ENCODE assay signal across 15 cellular contexts in genomic region chr22:20273720-20274119, GRCh38. TPM values are rescaled to one million over a fixed set of nuclear protein-coding genes. Genes with fewer than 3 reads are reported as not detected.
DNase-seq lines count a peak whose midpoint lies in the region; ATAC-seq and TF ChIP-seq lines count a peak whose summit lies in the region.
"Had no signal": no experiment of that assay in that cellular context is flagged by ENCODE, and none has a peak within 500 bp of the region (broad histone marks: within the 10 kb centered on the region; RNA-seq: fewer than 3 reads in every experiment).

No MANE protein-coding gene starts in this region.

- no peak overlapping the region for H2BK120ac ChIP-seq in neuronal stem cell (ENCODE audit: low read depth, low read length)

- H3K9me3 ChIP-seq in BLaER1 (no peaks in the 10 kb centered on the region), HEK293 (ENCODE audit: control insufficient read depth, insufficient read depth, low read depth, low read length) (no peaks in the 10 kb centered on the region), neuronal stem cell (replicated peaks in 1 of 2; ENCODE audit: control insufficient read depth in 2 of 2, insufficient read depth in 1 of 2, low read depth in 1 of 2, low read length in 2 of 2) (no peaks in the 10 kb centered on the region)
- H3K9me3 ChIP-seq: HAP-1 had no signal

- H3K27ac Mint-ChIP-seq in activated T-cell treated with anti-CD3 and anti-CD28 coated beads, Interleukin-2, amount 50 U/mL, for 24 hours: no peak overlapping the region
- H3K27ac Mint-ChIP-seq: CD4-positive, alpha-beta memory T cell; HFFc6 had no signal

- POLR2A ChIA-PET in HEK293 (lab: Yijun Ruan, JAX): no interaction called here

- H3K27ac ChIP-seq in BLaER1 (peak overlapping the region; percentile 92), HEK293 (ENCODE audit: extremely low read depth, low read depth, low read length) (no peak overlapping the region), neuronal stem cell (replicated peaks; ENCODE audit: low read length) (no peak overlapping the region)
- H3K27ac ChIP-seq: C4-2B had no signal

- H3K18ac ChIP-seq in neuronal stem cell (ENCODE audit: low read length): peak overlapping the region; percentile 64

- H3K4me2 ChIP-seq in BLaER1: peak overlapping the region; percentile 93
- H3K4me2 ChIP-seq in neuronal stem cell (ENCODE audit: insufficient read depth, low read length, poor library complexity, severe bottlenecking): no peak overlapping the region

- peak overlapping the region; percentile 63 for H2AK5ac ChIP-seq in neuronal stem cell (ENCODE audit: low read depth, low read length)

- no peaks in the 10 kb centered on the region for H3K27me3 Mint-ChIP-seq in activated T-cell treated with anti-CD3 and anti-CD28 coated beads, Interleukin-2, amount 50 U/mL, for 24 hours
- H3K27me3 Mint-ChIP-seq: CD4-positive, alpha-beta memory T cell had no signal

- H3K27me3 ChIP-seq in BLaER1: no peaks in the 10 kb centered on the region
- H3K27me3 ChIP-seq in neuronal stem cell (ENCODE audit: control insufficient read depth in 3 of 3, insufficient read depth in 3 of 3, low read depth in 1 of 3, low read length in 3 of 3): no peaks in the 10 kb centered on the region

- TF ChIP-seq POLR2A in GM18505 (IDR thresholded peaks at IDR 0.05; ENCODE audit: borderline replicate concordance, extremely low read depth, insufficient read depth, insufficient read length): no peak

- no peaks in the 10 kb centered on the region for H4K20me1 ChIP-seq in BLaER1

- WGBS in neuronal stem cell (ENCODE audit: extremely low coverage in 2 of 2, insufficient read length in 2 of 2, insufficient replicate concordance in 1 of 2), 2 donors: no CpG with 5 or more reads among the region's 11 CpGs

- peaks cover 3% of the 10 kb centered on the region for H3K79me1 ChIP-seq in neuronal stem cell (ENCODE audit: low read depth, low read length)

- H3K4me1 ChIP-seq in BLaER1: peaks cover 98% of the 10 kb centered on the region
- H3K4me1 ChIP-seq in HEK293 (ENCODE audit: control insufficient read depth, insufficient read depth, low read length): no peaks in the 10 kb centered on the region
- peaks cover 12 to 18% of the 10 kb centered on the region in 2 donors for H3K4me1 ChIP-seq in neuronal stem cell (ENCODE audit: control insufficient read depth in 2 of 2, insufficient read depth in 1 of 2, low read depth in 1 of 2, low read length in 2 of 2)
- H3K4me1 ChIP-seq: HAP-1 had no signal

- H2BK15ac ChIP-seq in neuronal stem cell (ENCODE audit: low read length): peak overlapping the region; percentile 81

- H2AFZ ChIP-seq in neuronal stem cell (ENCODE audit: low read length): peak overlapping the region; percentile 77

- peak overlapping the region; percentile 21 for H3K14ac ChIP-seq in neuronal stem cell (ENCODE audit: low read length)

- H3K9me3 Mint-ChIP-seq in activated T-cell treated with anti-CD3 and anti-CD28 coated beads, Interleukin-2, amount 50 U/mL, for 24 hours: no peaks in the 10 kb centered on the region
- H3K9me3 Mint-ChIP-seq: HFFc6 had no signal

- CTCF ChIA-PET in HEK293 (lab: Yijun Ruan, JAX): interaction anchor here (0.9 kb wide), 1 partner anchor 12 kb away, joined by 3 read pairs; no protein-coding TSS in a partner anchor

- no peak for TF ChIP-seq CTCF in HEK293 (tag by site-specific recombination; IDR thresholded peaks at IDR 0.05)

- H3K4ac ChIP-seq in neuronal stem cell (ENCODE audit: low read length): no peak overlapping the region

- H4K8ac ChIP-seq in neuronal stem cell (ENCODE audit: low read depth, low read length): no peak overlapping the region

- H3K4me3 ChIP-seq in BLaER1 (peak overlapping the region; percentile 48), HEK293 (ENCODE audit: low read depth, low read length) (no peak overlapping the region), neuronal stem cell (ENCODE audit: low read length in 2 of 2) (no peak overlapping the region)
- H3K4me3 ChIP-seq: HAP-1 had no signal

- H3K9ac ChIP-seq in BLaER1: peak overlapping the region; percentile 75
- H3K9ac ChIP-seq in neuronal stem cell (ENCODE audit: low read depth, low read length, poor library complexity): no peak overlapping the region

- no peaks in the 10 kb centered on the region for H3K36me3 Mint-ChIP-seq in activated T-cell treated with anti-CD3 and anti-CD28 coated beads, Interleukin-2, amount 50 U/mL, for 24 hours (ENCODE audit: low read depth)
- H3K36me3 Mint-ChIP-seq: CD4-positive, alpha-beta memory T cell had no signal

- no peak overlapping the region for H4K91ac ChIP-seq in neuronal stem cell (ENCODE audit: low read depth, low read length, poor library complexity)

- H3K23ac ChIP-seq in neuronal stem cell (ENCODE audit: low read depth, low read length, poor library complexity): peak overlapping the region; percentile 55

- H2BK5ac ChIP-seq in neuronal stem cell (ENCODE audit: low read length): peak overlapping the region; percentile 13

- H3K36me3 ChIP-seq in BLaER1 (no peaks in the 10 kb centered on the region), HEK293 (ENCODE audit: control insufficient read depth in 2 of 2, insufficient read depth in 1 of 2, low read length in 2 of 2) (no peaks in the 10 kb centered on the region), neuronal stem cell (replicated peaks in 1 of 2; ENCODE audit: control insufficient read depth in 2 of 2, insufficient read depth in 2 of 2, low read length in 2 of 2) (no peaks in the 10 kb centered on the region)
- H3K36me3 ChIP-seq: HAP-1 had no signal

- peak overlapping the region; percentile 22 for H2BK12ac ChIP-seq in neuronal stem cell (ENCODE audit: low read length)

- ATAC-seq in HG03139 (IDR thresholded peaks at IDR 0.05; ENCODE audit: unreplicated experiment) (no peak), GM19455 (IDR thresholded peaks at IDR 0.05; ENCODE audit: unreplicated experiment) (no peak), GM18505 (IDR thresholded peaks at IDR 0.05; ENCODE audit: unreplicated experiment) (no peak)
- ATAC-seq: HepG2 had no signal

- H3K4me1 Mint-ChIP-seq in activated T-cell treated with anti-CD3 and anti-CD28 coated beads, Interleukin-2, amount 50 U/mL, for 24 hours (ENCODE audit: low read depth): peaks cover under 1% of the 10 kb centered on the region

- peak; percentile 65 for DNase-seq in cerebellum (ENCODE audit: low spot score)
- DNase-seq in neuronal stem cell (ENCODE audit: low spot score): no peak
- DNase-seq in activated T-cell treated with anti-CD3 and anti-CD28 coated beads, Interleukin-2, amount 50 U/mL, for 24 hours: no peak
- DNase-seq: ACHN, COR-L47, HFFc6 had no signal

- H3K4me3 Mint-ChIP-seq in activated T-cell treated with anti-CD3 and anti-CD28 coated beads, Interleukin-2, amount 50 U/mL, for 24 hours: no peak overlapping the region
- H3K4me3 Mint-ChIP-seq: CD4-positive, alpha-beta memory T cell; HFFc6 had no signal

TF ChIP-seq in HEK293, 187 proteins besides CTCF, POLR2A, EP300 and RAD21:
- TF ChIP-seq KLF1 (tag by site-specific recombination; IDR thresholded peaks at IDR 0.05) (peak; percentile 89), SP7 (tag by site-specific recombination; IDR thresholded peaks at IDR 0.05) (no peak)

RNA-seq across cellular contexts. Expression of gene RTN4R, which starts 5.6 kb away (rescaled TPM):
- 8.0 TPM for total RNA-seq in cerebellum
- polyA plus RNA-seq in neuronal stem cell (2013, experiment 1 of 2): 23.2 TPM
- 22.9 TPM for polyA plus RNA-seq in neuronal stem cell (2013, experiment 2 of 2)

RNA-seq across cellular contexts. Expression of gene DGCR6L, which starts 46.1 kb away (rescaled TPM):
- 25.3 TPM for total RNA-seq in cerebellum
- polyA plus RNA-seq in neuronal stem cell (2013, experiment 1 of 2): 26.0 TPM
- polyA plus RNA-seq in neuronal stem cell (2013, experiment 2 of 2): 25.8 TPM
